In genomic region chr3:134896696-134897095, GRCh38 we compare ENCODE assay signal across 17 cellular contexts.
DNase-seq lines count a peak whose midpoint lies in the region; TF ChIP-seq lines count a peak whose summit lies in the region.
"Had no signal": no experiment of that assay in that cellular context is flagged by ENCODE, and none has a peak within 500 bp of the region (broad histone marks: within the 10 kb centered on the region; RNA-seq: fewer than 3 reads in every experiment).

No MANE protein-coding gene starts in this region.

- no peak overlapping the region for H3K27ac Mint-ChIP-seq in endodermal cell
- H3K27ac Mint-ChIP-seq: CD4-positive, alpha-beta memory T cell had no signal

- no peak overlapping the region for H2AFZ ChIP-seq in Loucy (ENCODE audit: low read length)

- H3K79me2 ChIP-seq in Loucy (ENCODE audit: insufficient read depth, low read length) = no peaks in the 10 kb centered on the region

- H3K4me2 ChIP-seq in Loucy (ENCODE audit: low read depth, low read length, poor library complexity, severe bottlenecking) = no peak overlapping the region

- peaks cover 67% of the 10 kb centered on the region for H3K27me3 Mint-ChIP-seq in endodermal cell (ENCODE audit: insufficient read depth)

- WGBS in endodermal cell (ENCODE audit: insufficient coverage in 1 of 2, insufficient read length in 1 of 2), 2 experiments = 96 to 100% methylated on average over 4 to 8 of the region's 8 CpGs
- 96% methylated on average over 8 of the region's 8 CpGs for WGBS in suprapubic skin

- DNase-seq in endodermal cell (no peak), mesenteric fat pad (ENCODE audit: low spot score) (peak; percentile 79), suprapubic skin (ENCODE audit: low spot score in 2 of 2) (peak; percentile 15 to 73), vagina (ENCODE audit: extremely low spot score in 2 of 2) (no peak), NCI-H2171 treated with DMSO at 0.1 percent for 48 hours (lab: John Stamatoyannopoulos, UW) (no peak), cerebellar cortex (ENCODE audit: low spot score) (no peak), NCI-H1436 (lab: John Stamatoyannopoulos, UW) (no peak)
- DNase-seq: C1 segment of cervical spinal cord; Calu3; CD4-positive, alpha-beta memory T cell; COR-L47; DMS53; DMS79 treated with DMSO at 0.1 percent for 48 hours; GF-D8; GOT3; H7 had no signal

- no peaks in the 10 kb centered on the region for H4K20me1 ChIP-seq in Loucy (ENCODE audit: insufficient read depth, low read length, poor library complexity, severe bottlenecking)

- H3K4me1 ChIP-seq in Loucy (ENCODE audit: insufficient read depth, low read length, poor library complexity, severe bottlenecking) (no peaks in the 10 kb centered on the region), endodermal cell (ENCODE audit: control insufficient read depth, insufficient read depth, low read length) (no peaks in the 10 kb centered on the region), suprapubic skin (no peaks in the 10 kb centered on the region), vagina (no peaks in the 10 kb centered on the region)

- TF ChIP-seq EP300 in suprapubic skin (IDR thresholded peaks at IDR 0.05) = no peak

- TF ChIP-seq POLR2A in suprapubic skin (IDR thresholded peaks at IDR 0.05) = no peak
- TF ChIP-seq POLR2A in vagina (IDR thresholded peaks at IDR 0.05) = no peak

- H3K4me1 Mint-ChIP-seq in endodermal cell = no peaks in the 10 kb centered on the region
- H3K4me1 Mint-ChIP-seq: CD4-positive, alpha-beta memory T cell had no signal

- H3K27me3 ChIP-seq in Loucy (ENCODE audit: insufficient read depth, low read length, poor library complexity, severe bottlenecking) (no peaks in the 10 kb centered on the region), endodermal cell (ENCODE audit: control insufficient read depth, insufficient read depth, low read length, poor library complexity, severe bottlenecking) (peaks cover 27% of the 10 kb centered on the region), suprapubic skin (no peaks in the 10 kb centered on the region), vagina (no peaks in the 10 kb centered on the region)

- H3F3A ChIP-seq in Loucy (ENCODE audit: low read depth) = no peaks in the 10 kb centered on the region

- no peaks in the 10 kb centered on the region for H3K9me2 ChIP-seq in Loucy (replicated peaks; ENCODE audit: low read depth, low read length)

- H3K27ac ChIP-seq in endodermal cell (ENCODE audit: low read depth, low read length) (no peak overlapping the region), suprapubic skin (no peak overlapping the region), vagina (no peak overlapping the region)

- H3K4me3 ChIP-seq in Loucy (ENCODE audit: low read length, poor library complexity, severe bottlenecking) (no peak overlapping the region), endodermal cell (ENCODE audit: low read length) (no peak overlapping the region), suprapubic skin (no peak overlapping the region), vagina (no peak overlapping the region)

- intact Hi-C loops in vagina (cut with DNase I) = no loop called here

- H3K9ac ChIP-seq in Loucy (ENCODE audit: low read depth, low read length, poor library complexity, severe bottlenecking) = no peak overlapping the region
- no peak overlapping the region for H3K9ac ChIP-seq in endodermal cell (ENCODE audit: extremely low read depth, low read length, poor library complexity, severe bottlenecking)

- no peaks in the 10 kb centered on the region for H3K9me3 Mint-ChIP-seq in endodermal cell

- TF ChIP-seq CTCF in Loucy (conservative IDR thresholded peaks at IDR 0.05; ENCODE audit: low read length) (peak; percentile 16; the same call in 1 of the 2 replicates), endodermal cell (conservative IDR thresholded peaks at IDR 0.05) (peak; percentile 45), suprapubic skin (IDR thresholded peaks at IDR 0.05) (no peak), vagina (IDR thresholded peaks at IDR 0.05) (no peak)

- H3K9me3 ChIP-seq in Loucy (ENCODE audit: insufficient read depth, low read depth, low read length) = no peaks in the 10 kb centered on the region
- no peaks in the 10 kb centered on the region for H3K9me3 ChIP-seq in endodermal cell (ENCODE audit: control insufficient read depth, low read length)
- no peaks in the 10 kb centered on the region for H3K9me3 ChIP-seq in suprapubic skin
- no peaks in the 10 kb centered on the region for H3K9me3 ChIP-seq in vagina

- H3K36me3 ChIP-seq in Loucy (ENCODE audit: insufficient read depth, low read length) = no peaks in the 10 kb centered on the region
- no peaks in the 10 kb centered on the region for H3K36me3 ChIP-seq in endodermal cell (ENCODE audit: control insufficient read depth, insufficient read depth, low read length)
- no peaks in the 10 kb centered on the region for H3K36me3 ChIP-seq in suprapubic skin
- no peaks in the 10 kb centered on the region for H3K36me3 ChIP-seq in vagina

- H3K36me3 Mint-ChIP-seq in endodermal cell (ENCODE audit: low read depth) = no peaks in the 10 kb centered on the region
- H3K36me3 Mint-ChIP-seq: CD4-positive, alpha-beta memory T cell had no signal

- H3K4me3 Mint-ChIP-seq in endodermal cell = no peak overlapping the region
- H3K4me3 Mint-ChIP-seq: CD4-positive, alpha-beta memory T cell had no signal

Comparison
In these comparisons a context has a peak if more than half of its experiments do, and no peak if none do; other contexts are left out.
1. CTCF ChIP-seq: peak in Loucy (single experiment) and endodermal cell (single experiment); none in suprapubic skin (0 of 2) and vagina (0 of 3).
2. DNase-seq: peak in mesenteric fat pad (single experiment) and suprapubic skin (2 of 2); none in endodermal cell (single experiment), vagina (0 of 2), NCI-H2171 treated with DMSO at 0.1 percent for 48 hours (single experiment), cerebellar cortex (single experiment) and NCI-H1436 (single experiment).